10 cellular contexts compared by ENCODE assay signal in genomic region chr1:3676581-3677410, GRCh38. TPM values are rescaled to one million over a fixed set of nuclear protein-coding genes. Genes with fewer than 3 reads are reported as not detected.
A peak's percentile ranks its signal among the peaks of the same experiment; 100 is the strongest.
DNase-seq lines count a peak whose midpoint lies in the region; ATAC-seq, FAIRE-seq and TF ChIP-seq lines count a peak whose summit lies in the region.
"Had no signal": no experiment of that assay in that cellular context is flagged by ENCODE, and none has a peak within 500 bp of the region (broad histone marks: within the 10 kb centered on the region; RNA-seq: fewer than 3 reads in every experiment).

No MANE protein-coding gene starts in this region.

- ATAC-seq in GM19397 (IDR thresholded peaks at IDR 0.05; ENCODE audit: unreplicated experiment): peak; percentile 59
- peak; percentile 59 for ATAC-seq in HG03135 (IDR thresholded peaks at IDR 0.05; ENCODE audit: unreplicated experiment)
- ATAC-seq in activated T-helper 17 cell treated with anti-CD3 and anti-CD28 coated beads, Interleukin-2, amount 50 U/mL, for 72 hours (replicated peaks): peak; percentile 72
- no peak; the same call in 2 of the 3 replicates for ATAC-seq in SK-N-SH treated with all-trans-retinoic acid at 6 μM for 48 hours

- TF ChIP-seq CTCF in mesothelial cell of epicardium (IDR thresholded peaks at IDR 0.05; ENCODE audit: unreplicated experiment): no peak

- no peak overlapping the region for H3K27ac Mint-ChIP-seq in activated T-helper 17 cell treated with anti-CD3 and anti-CD28 coated beads, Interleukin-2, amount 50 U/mL, for 72 hours
- H3K27ac Mint-ChIP-seq in mesothelial cell of epicardium: no peak overlapping the region
- H3K27ac Mint-ChIP-seq: endodermal cell; T-helper 1 cell treated with Interleukin-12 subunit alpha and Interleukin-12 subunit beta and Interleukin-4 antibody, amounts not matched to agents 30 μg/mL and 1 μg/mL, for 36 hours had no signal

- DNase-seq in GM12891 (ENCODE audit: insufficient read length, low spot score) (peak; percentile 72), kidney glomerular epithelial cell (lab: John Stamatoyannopoulos, UW) (no peak), mesothelial cell of epicardium (ENCODE audit: low spot score in 2 of 2, unreplicated experiment in 2 of 2) (no peak), NCI-H226 (no peak)
- DNase-seq: endodermal cell had no signal

- FAIRE-seq in GM12891 (lab: Jason Lieb, UNC): peak; percentile 96

- peaks cover 8% of the 10 kb centered on the region for H3K27me3 Mint-ChIP-seq in activated T-helper 17 cell treated with anti-CD3 and anti-CD28 coated beads, Interleukin-2, amount 50 U/mL, for 72 hours
- peaks cover 28% of the 10 kb centered on the region for H3K27me3 Mint-ChIP-seq in mesothelial cell of epicardium (ENCODE audit: low read depth)

- no peaks in the 10 kb centered on the region for H3K9me3 Mint-ChIP-seq in activated T-helper 17 cell treated with anti-CD3 and anti-CD28 coated beads, Interleukin-2, amount 50 U/mL, for 72 hours
- H3K9me3 Mint-ChIP-seq in mesothelial cell of epicardium: no peaks in the 10 kb centered on the region
- H3K9me3 Mint-ChIP-seq: endodermal cell; T-helper 1 cell treated with Interleukin-12 subunit alpha and Interleukin-12 subunit beta and Interleukin-4 antibody, amounts not matched to agents 30 μg/mL and 1 μg/mL, for 36 hours had no signal

- no peak; the same call in 1 of the 2 replicates for TF ChIP-seq POLR2A in GM12891 (IDR thresholded peaks at IDR 0.05; ENCODE audit: low read depth, low read length)

- H3K4me1 Mint-ChIP-seq in activated T-helper 17 cell treated with anti-CD3 and anti-CD28 coated beads, Interleukin-2, amount 50 U/mL, for 72 hours: peaks cover 16% of the 10 kb centered on the region
- peaks cover 4% of the 10 kb centered on the region for H3K4me1 Mint-ChIP-seq in mesothelial cell of epicardium
- H3K4me1 Mint-ChIP-seq: endodermal cell had no signal

- H3K36me3 Mint-ChIP-seq in activated T-helper 17 cell treated with anti-CD3 and anti-CD28 coated beads, Interleukin-2, amount 50 U/mL, for 72 hours (ENCODE audit: low read depth): no peaks in the 10 kb centered on the region
- no peaks in the 10 kb centered on the region for H3K36me3 Mint-ChIP-seq in mesothelial cell of epicardium

- H3K4me3 Mint-ChIP-seq in activated T-helper 17 cell treated with anti-CD3 and anti-CD28 coated beads, Interleukin-2, amount 50 U/mL, for 72 hours: peak overlapping the region; percentile 17
- no peak overlapping the region for H3K4me3 Mint-ChIP-seq in mesothelial cell of epicardium
- H3K4me3 Mint-ChIP-seq: endodermal cell; T-helper 1 cell treated with Interleukin-12 subunit alpha and Interleukin-12 subunit beta and Interleukin-4 antibody, amounts not matched to agents 30 μg/mL and 1 μg/mL, for 36 hours had no signal

TF ChIP-seq in GM12891, 5 proteins besides CTCF, POLR2A, EP300 and RAD21:
- peak; percentile 79 for TF ChIP-seq SPI1 (IDR thresholded peaks at IDR 0.05; ENCODE audit: low read depth, low read length)
- no peak for TF ChIP-seq POLR2AphosphoS5 (IDR thresholded peaks at IDR 0.05; ENCODE audit: low read depth, low read length)
- TF ChIP-seq POU2F2 (IDR thresholded peaks at IDR 0.05; ENCODE audit: low read depth, low read length): peak; percentile 88; the same call in 1 of the 2 replicates
- TF ChIP-seq TAF1 (IDR thresholded peaks at IDR 0.05; ENCODE audit: low read depth, low read length): no peak
- TF ChIP-seq PAX5 (IDR thresholded peaks at IDR 0.05; ENCODE audit: insufficient read depth, low read length, severe bottlenecking): peak; percentile 78
TF ChIP-seq in GM12891: peak in this region for 3.

TF ChIP-seq in SK-N-SH treated with all-trans-retinoic acid at 6 μM for 48 hours, 23 proteins besides CTCF, POLR2A, EP300 and RAD21 (continues in another document):
- no peak for TF ChIP-seq GLIS3 (CRISPR knock-in tag; IDR thresholded peaks at IDR 0.05)
- TF ChIP-seq, protein P1, sequence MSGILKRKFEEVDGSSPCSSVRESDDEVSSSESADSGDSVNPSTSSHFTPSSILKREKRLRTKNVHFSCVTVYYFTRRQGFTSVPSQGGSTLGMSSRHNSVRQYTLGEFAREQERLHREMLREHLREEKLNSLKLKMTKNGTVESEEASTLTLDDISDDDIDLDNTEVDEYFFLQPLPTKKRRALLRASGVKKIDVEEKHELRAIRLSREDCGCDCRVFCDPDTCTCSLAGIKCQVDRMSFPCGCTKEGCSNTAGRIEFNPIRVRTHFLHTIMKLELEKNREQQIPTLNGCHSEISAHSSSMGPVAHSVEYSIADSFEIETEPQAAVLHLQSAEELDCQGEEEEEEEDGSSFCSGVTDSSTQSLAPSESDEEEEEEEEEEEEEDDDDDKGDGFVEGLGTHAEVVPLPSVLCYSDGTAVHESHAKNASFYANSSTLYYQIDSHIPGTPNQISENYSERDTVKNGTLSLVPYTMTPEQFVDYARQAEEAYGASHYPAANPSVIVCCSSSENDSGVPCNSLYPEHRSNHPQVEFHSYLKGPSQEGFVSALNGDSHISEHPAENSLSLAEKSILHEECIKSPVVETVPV (CRISPR knock-in tag; IDR thresholded peaks at IDR 0.05): no peak
- no peak for TF ChIP-seq ESRRG (CRISPR knock-in tag; IDR thresholded peaks at IDR 0.05)
- TF ChIP-seq ISL1 (CRISPR knock-in tag; IDR thresholded peaks at IDR 0.05): no peak
- TF ChIP-seq ARNTL (CRISPR knock-in tag; IDR thresholded peaks at IDR 0.05; ENCODE audit: borderline replicate concordance, low read depth): no peak
- no peak for TF ChIP-seq ZFP30 (CRISPR knock-in tag; IDR thresholded peaks at IDR 0.05)
- no peak for TF ChIP-seq RARB (CRISPR knock-in tag; IDR thresholded peaks at IDR 0.05)
- TF ChIP-seq BACH2 (CRISPR knock-in tag; IDR thresholded peaks at IDR 0.05; ENCODE audit: borderline replicate concordance): no peak
- no peak for TF ChIP-seq OSR1 (CRISPR knock-in tag; IDR thresholded peaks at IDR 0.05)
- TF ChIP-seq TSHZ2 (CRISPR knock-in tag; IDR thresholded peaks at IDR 0.05): no peak
- no peak for TF ChIP-seq SNAI2 (CRISPR knock-in tag; IDR thresholded peaks at IDR 0.05)
- TF ChIP-seq PPARA (CRISPR knock-in tag; IDR thresholded peaks at IDR 0.05; ENCODE audit: borderline replicate concordance): no peak
- no peak for TF ChIP-seq CSDC2 (CRISPR knock-in tag; IDR thresholded peaks at IDR 0.05)
- no peak for TF ChIP-seq POU6F1 (CRISPR knock-in tag; IDR thresholded peaks at IDR 0.05; ENCODE audit: borderline replicate concordance, low read depth)
- TF ChIP-seq ZFP3 (CRISPR knock-in tag; IDR thresholded peaks at IDR 0.05): no peak

RNA-seq across cellular contexts. Expression of gene TP73, which starts 24.5 kb away (rescaled TPM):
- polyA plus RNA-seq in GM12891 (2012; ENCODE audit: low read depth, missing spikeins): 8.8 TPM
- 1 to 10 TPM in 1 of 2 donors, under 1 TPM in 1; 0.95 to 1.1 TPM for total RNA-seq in activated T-helper 17 cell treated with anti-CD3 and anti-CD28 coated beads, Interleukin-2, amount 50 U/mL, for 72 hours
- total RNA-seq in mesothelial cell of epicardium: 1.0 to 1.4 TPM (median 1.2 TPM) in 3 replicates

RNA-seq across cellular contexts. Expression of gene WRAP73, which starts 26.9 kb away (rescaled TPM):
- polyA plus RNA-seq in GM12891 (2012; ENCODE audit: low read depth, missing spikeins): 23.5 TPM
- total RNA-seq in activated T-helper 17 cell treated with anti-CD3 and anti-CD28 coated beads, Interleukin-2, amount 50 U/mL, for 72 hours: 10 to 100 TPM; 14.4 to 27.7 TPM
- total RNA-seq in mesothelial cell of epicardium: 20.8 to 26.4 TPM (median 21.4 TPM) in 3 replicates

RNA-seq across cellular contexts. Expression of gene TPRG1L, which starts 52.0 kb away (rescaled TPM):
- 10.6 TPM for polyA plus RNA-seq in GM12891 (2012; ENCODE audit: low read depth, missing spikeins)
- total RNA-seq in activated T-helper 17 cell treated with anti-CD3 and anti-CD28 coated beads, Interleukin-2, amount 50 U/mL, for 72 hours: 10 to 100 TPM in 1 of 2 donors, 1 to 10 TPM in 1; 8.9 to 10.4 TPM
- 15.1 to 15.9 TPM (median 15.7 TPM) in 3 replicates for total RNA-seq in mesothelial cell of epicardium
